Comparison of ENCODE assay signal across 14 cellular contexts in the genomic region with DNA sequence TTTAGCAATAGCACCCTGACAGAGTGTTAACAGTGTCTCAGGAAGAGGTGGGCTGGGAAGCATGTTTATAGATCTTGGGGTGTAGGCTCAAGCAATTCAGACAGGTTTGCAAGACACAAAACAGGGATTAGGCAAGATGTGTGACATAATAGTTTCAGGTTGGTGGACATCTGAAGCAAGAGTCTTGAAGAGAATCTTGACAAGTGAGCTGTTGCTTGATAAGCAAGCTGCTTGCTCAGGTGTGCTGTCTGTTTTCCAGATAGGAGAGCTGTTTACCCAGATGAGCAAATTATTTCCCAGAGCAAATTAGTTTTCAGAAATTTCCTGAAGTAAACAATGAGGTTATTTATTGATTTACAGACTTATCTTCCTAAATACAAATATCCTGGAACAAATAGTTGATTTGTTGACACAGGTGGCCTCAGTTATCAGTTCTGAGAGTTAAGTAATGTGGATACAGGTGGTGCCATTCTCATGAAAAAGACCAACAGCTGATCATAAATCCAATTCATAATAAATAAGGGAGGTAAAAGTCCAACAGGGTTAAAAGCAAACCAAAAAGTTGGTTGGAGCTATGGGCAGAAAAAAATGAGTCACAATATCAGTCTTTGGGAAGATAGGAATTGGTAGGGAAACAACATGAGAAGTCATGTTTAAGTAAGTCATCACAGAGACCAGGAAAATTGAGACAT.
"Had no signal": no experiment of that assay in that cellular context is flagged by ENCODE, and none has a peak within 500 bp of the region (broad histone marks: within the 10 kb centered on the region; RNA-seq: fewer than 3 reads in every experiment).

No MANE protein-coding gene starts in this region.

- FAIRE-seq: keratinocyte had no signal

- H3K36me3 ChIP-seq: cardiac muscle cell, upper lobe of right lung had no signal

- H3K4me3 ChIP-seq: cardiac muscle cell, dorsolateral prefrontal cortex, upper lobe of right lung had no signal

- H3K27ac Mint-ChIP-seq: activated naive CD4-positive, alpha-beta T cell treated with anti-CD3 and anti-CD28 coated beads, Interleukin-2, amount 50 U/mL, for 24 hours; activated T-cell treated with anti-CD3 and anti-CD28 coated beads, Interleukin-2, amount 50 U/mL, for 72 hours had no signal

- DNase-seq: activated CD4-positive, alpha-beta T cell treated with anti-CD3 and anti-CD28 coated beads, Interleukin-2, amount 50 U/mL, for 4 hours; activated effector memory CD4-positive, alpha-beta T cell treated with anti-CD3 and anti-CD28 coated beads, Interleukin-2, amount 50 U/mL, for 16 hours; activated T-cell treated with anti-CD3 and anti-CD28 coated beads, Interleukin-2, amount 50 U/mL, for 72 hours; dorsolateral prefrontal cortex; foreskin melanocyte; occipital lobe; stimulated activated CD4-positive, alpha-beta T cell treated with anti-CD3 and anti-CD28 coated beads, Interleukin-12 subunit alpha, Interleukin-12 subunit beta, amount 100 ng/mL, for 4 hours; stimulated activated CD4-positive, alpha-beta T cell treated with anti-CD3 and anti-CD28 coated beads, Interleukin-1b, Interleukin-23, amount 100 ng/mL, for 48 hours; stimulated activated CD8-positive, alpha-beta memory T cell treated with anti-CD3 and anti-CD28 coated beads, Interleukin-4, amount 100 ng/mL, for 48 hours; stimulated activated naive CD4-positive, alpha-beta T cell; upper lobe of right lung had no signal

- H3K36me3 Mint-ChIP-seq: activated naive CD4-positive, alpha-beta T cell treated with anti-CD3 and anti-CD28 coated beads, Interleukin-2, amount 50 U/mL, for 24 hours had no signal

- H3K4me3 Mint-ChIP-seq: activated naive CD4-positive, alpha-beta T cell treated with anti-CD3 and anti-CD28 coated beads, Interleukin-2, amount 50 U/mL, for 24 hours; activated T-cell treated with anti-CD3 and anti-CD28 coated beads, Interleukin-2, amount 50 U/mL, for 72 hours had no signal

- H3K9me3 ChIP-seq: upper lobe of right lung had no signal

- H3K4me1 ChIP-seq: upper lobe of right lung had no signal

- H3K27me3 ChIP-seq: cardiac muscle cell, dorsolateral prefrontal cortex, upper lobe of right lung had no signal

- H3K4me1 Mint-ChIP-seq: activated naive CD4-positive, alpha-beta T cell treated with anti-CD3 and anti-CD28 coated beads, Interleukin-2, amount 50 U/mL, for 24 hours had no signal
